In genomic region chr18:22223263-22223960, GRCh38 we compare ENCODE assay signal across 8 cellular contexts. TPM values are rescaled to one million over a fixed set of nuclear protein-coding genes. Genes with fewer than 3 reads are reported as not detected.
DNase-seq lines count a peak whose midpoint lies in the region; ATAC-seq and TF ChIP-seq lines count a peak whose summit lies in the region.

No MANE protein-coding gene starts in this region.

- TF ChIP-seq CTCF in AG09319 (IDR thresholded peaks at IDR 0.05; ENCODE audit: low read depth, low read length) (no peak), mammary epithelial cell (conservative IDR thresholded peaks at IDR 0.05 in 1 of 2, IDR thresholded peaks at IDR 0.05 in 1 of 2; ENCODE audit: extremely low read depth in 1 of 2, insufficient read depth in 1 of 2, low read depth in 1 of 2, low read length in 2 of 2) (no peak), smooth muscle cell (IDR thresholded peaks at IDR 0.05; ENCODE audit: borderline replicate concordance, insufficient read depth, poor library complexity, severe bottlenecking) (no peak)

- no peak overlapping the region for H4K91ac ChIP-seq in mesenchymal stem cell (ENCODE audit: low read length)

- CTCF ChIA-PET in mammary epithelial cell (lab: Charles Lee; ENCODE audit: low non-redundant PET) = interaction anchor here (0.5 kb wide), 1 partner anchor 211 kb away, joined by 3 read pairs; no protein-coding TSS in a partner anchor

- H2BK5ac ChIP-seq in mesenchymal stem cell (ENCODE audit: low read depth, low read length, poor library complexity, severe bottlenecking) = no peak overlapping the region

- H3K27me3 ChIP-seq in mammary epithelial cell (ENCODE audit: insufficient read depth, low read length) (no peaks in the 10 kb centered on the region), mesenchymal stem cell (ENCODE audit: control insufficient read depth in 1 of 2, insufficient read depth in 1 of 2, low read length in 2 of 2) (peaks cover 0 to 3% of the 10 kb centered on the region in 2 experiments), smooth muscle cell (ENCODE audit: low read depth) (no peaks in the 10 kb centered on the region)

- no peak overlapping the region for H3K27ac ChIP-seq in mammary epithelial cell (ENCODE audit: insufficient read depth, low read depth, low read length)
- H3K27ac ChIP-seq in mesenchymal stem cell (ENCODE audit: low read length, poor library complexity, severe bottlenecking) = no peak overlapping the region
- H3K27ac ChIP-seq in smooth muscle cell (ENCODE audit: low read depth) = no peak overlapping the region

- H4K20me1 ChIP-seq in mammary epithelial cell (ENCODE audit: insufficient read depth, low read length) (no peaks in the 10 kb centered on the region), smooth muscle cell (ENCODE audit: low read depth) (no peaks in the 10 kb centered on the region)

- H3F3A ChIP-seq in smooth muscle cell (ENCODE audit: low read depth) = no peaks in the 10 kb centered on the region

- H4K8ac ChIP-seq in mesenchymal stem cell (ENCODE audit: low read length) = no peak overlapping the region

- in situ Hi-C loops in mammary epithelial cell (cut with MboI; ENCODE audit: low sequenced_read_pairs in 2 of 2) = no loop called here

- DNase-seq in AG09319 (ENCODE audit: extremely low read depth, low read depth) (peak; percentile 20), LoVo (ENCODE audit: low spot score) (peak; percentile 97), mammary epithelial cell (peak; percentile 99), mesenchymal stem cell (peak; percentile 85), smooth muscle cell (lab: John Stamatoyannopoulos, UW; ENCODE audit: unreplicated experiment) (no peak), superior temporal gyrus (ENCODE audit: extremely low spot score) (no peak)

- H3K79me1 ChIP-seq in mesenchymal stem cell (replicated peaks; ENCODE audit: low read length, poor library complexity, severe bottlenecking) = no peaks in the 10 kb centered on the region

- H3K36me3 ChIP-seq in mammary epithelial cell (ENCODE audit: insufficient read depth, low read length) (no peaks in the 10 kb centered on the region), mesenchymal stem cell (ENCODE audit: control insufficient read depth in 1 of 2, insufficient read depth in 2 of 2, low read depth in 1 of 2, low read length in 2 of 2) (no peaks in the 10 kb centered on the region), smooth muscle cell (ENCODE audit: low read depth) (no peaks in the 10 kb centered on the region)

- no peak overlapping the region for H2AK5ac ChIP-seq in mesenchymal stem cell (ENCODE audit: low read length, severe bottlenecking)

- H3K14ac ChIP-seq in mesenchymal stem cell (ENCODE audit: low read length in 2 of 2) = no peak overlapping the region

- H2AFZ ChIP-seq in mammary epithelial cell (ENCODE audit: low read depth, low read length) (no peak overlapping the region), mesenchymal stem cell (ENCODE audit: low read depth, low read length) (no peak overlapping the region), smooth muscle cell (ENCODE audit: low read depth) (no peak overlapping the region)

- H3K9me3 ChIP-seq in mammary epithelial cell (replicated peaks; ENCODE audit: insufficient read depth, low read length) (no peaks in the 10 kb centered on the region), mesenchymal stem cell (ENCODE audit: control insufficient read depth, low read length) (no peaks in the 10 kb centered on the region), smooth muscle cell (replicated peaks; ENCODE audit: low read depth) (no peaks in the 10 kb centered on the region)

- no peak overlapping the region for H3K18ac ChIP-seq in mesenchymal stem cell (ENCODE audit: low read depth in 1 of 2, low read length in 2 of 2)

- no peak overlapping the region for H3K23ac ChIP-seq in mesenchymal stem cell (ENCODE audit: low read length in 2 of 2)

- H3K9ac ChIP-seq in mammary epithelial cell (ENCODE audit: insufficient read depth, low read length) (peak overlapping the region; percentile 43), mesenchymal stem cell (ENCODE audit: low read length) (no peak overlapping the region), smooth muscle cell (ENCODE audit: low read depth) (no peak overlapping the region)

- H2BK15ac ChIP-seq in mesenchymal stem cell (ENCODE audit: low read depth, poor library complexity, severe bottlenecking) = no peak overlapping the region

- 29% methylated on average over 12 of the region's 13 CpGs for WGBS in mammary epithelial cell (ENCODE audit: low coverage, missing lambda C conversion rate)
- 45% methylated on average over 12 of the region's 13 CpGs for WGBS in mesenchymal stem cell
- 51% methylated on average over 13 of the region's 13 CpGs for WGBS in smooth muscle cell (ENCODE audit: low lambda C conversion rate)

- ATAC-seq in GM19324 (IDR thresholded peaks at IDR 0.05; ENCODE audit: low FRiP score, unreplicated experiment) = no peak
- ATAC-seq in GM21529 (IDR thresholded peaks at IDR 0.05; ENCODE audit: unreplicated experiment) = no peak

- H3K4me1 ChIP-seq in mammary epithelial cell (ENCODE audit: insufficient read depth, low read length) (peaks cover 16% of the 10 kb centered on the region), mesenchymal stem cell (ENCODE audit: control insufficient read depth, insufficient read depth, low read depth, low read length) (peaks cover 6% of the 10 kb centered on the region), smooth muscle cell (ENCODE audit: low read depth) (no peaks in the 10 kb centered on the region)

- H3K4ac ChIP-seq in mesenchymal stem cell (ENCODE audit: low read depth in 1 of 2, low read length in 2 of 2) = no peak overlapping the region

- intact Hi-C loops in mammary epithelial cell (cut with micrococcal nuclease) = loop anchor here (2.0 to 10.0 kb wide), 3 partner anchors 45 to 341 kb away; no protein-coding TSS in a partner anchor

- H3K79me2 ChIP-seq in mammary epithelial cell (ENCODE audit: insufficient read depth, low read length) = no peaks in the 10 kb centered on the region
- H3K79me2 ChIP-seq in smooth muscle cell (ENCODE audit: low read depth) = no peaks in the 10 kb centered on the region

- H2BK12ac ChIP-seq in mesenchymal stem cell (ENCODE audit: low read length in 2 of 2) = no peak overlapping the region

- H3K4me2 ChIP-seq in mammary epithelial cell (ENCODE audit: insufficient read depth, low read depth, low read length) (peak overlapping the region; percentile 46), mesenchymal stem cell (ENCODE audit: low read length, poor library complexity, severe bottlenecking) (no peak overlapping the region), smooth muscle cell (no peak overlapping the region)

- no TSS peak for BruUV-seq in mammary epithelial cell (replicated peaks; lab: Mats Ljungman, UMichigan)

- H3K4me3 ChIP-seq in mammary epithelial cell (replicated peaks in 1 of 3; ENCODE audit: insufficient read depth in 1 of 3, low read depth in 2 of 3, low read length in 3 of 3) (no peak overlapping the region), mesenchymal stem cell (ENCODE audit: insufficient read depth in 1 of 2, low read depth in 1 of 2, low read length in 2 of 2) (no peak overlapping the region), smooth muscle cell (no peak overlapping the region)

- dilution Hi-C loops in mammary epithelial cell (cut with HindIII; ENCODE audit: low sequenced_read_pairs) = no loop called here

- no peak overlapping the region for H2BK120ac ChIP-seq in mesenchymal stem cell (ENCODE audit: low read depth, low read length)

RNA-seq across cellular contexts. Expression of gene GATA6, which starts 54.0 kb away (rescaled TPM):
- total RNA-seq in mammary epithelial cell = 1 to 10 TPM; 1.0 to 3.6 TPM
- 0.62 TPM for polyA plus RNA-seq in mammary epithelial cell
- polyA minus RNA-seq in mammary epithelial cell = not detected
- 3.4 TPM for polyA plus RNA-seq in mesenchymal stem cell (2013, experiment 1 of 2)
- 3.4 TPM for polyA plus RNA-seq in mesenchymal stem cell (2013, experiment 2 of 2)
- total RNA-seq in smooth muscle cell = 48.5 and 52.5 TPM in 2 replicates
- 39.2 and 49.9 TPM in 2 replicates for polyA plus RNA-seq in smooth muscle cell

Comparison
In these comparisons a context has a peak if more than half of its experiments do, and no peak if none do; other contexts are left out.
1. DNase-seq: peak in AG09319 (single experiment), LoVo (single experiment), mammary epithelial cell (single experiment) and mesenchymal stem cell (single experiment); none in smooth muscle cell (single experiment) and superior temporal gyrus (single experiment).
2. RNA of gene GATA6, which starts 54.0 kb away (total RNA-seq): 48.5 to 52.5 TPM in smooth muscle cell; 1.0 to 3.6 TPM in mammary epithelial cell; every median in the first group is over 10 times any median in the second.